ENCODE assay signal across 8 cellular contexts in genomic region chr12:92784795-92785562, GRCh38.
DNase-seq lines count a peak whose midpoint lies in the region; ATAC-seq and TF ChIP-seq lines count a peak whose summit lies in the region.

No MANE protein-coding gene starts in this region.

- peak; percentile 100 for ATAC-seq in CD4-positive, alpha-beta T cell (ENCODE audit: poor library complexity)
- ATAC-seq in GM18511 (IDR thresholded peaks at IDR 0.05; ENCODE audit: unreplicated experiment): peak; percentile 95
- peak; percentile 91 for ATAC-seq in HG02870 (IDR thresholded peaks at IDR 0.05; ENCODE audit: unreplicated experiment)

- H3K4me3 Mint-ChIP-seq in CD4-positive, alpha-beta T cell: no peak overlapping the region
- no peak overlapping the region for H3K4me3 Mint-ChIP-seq in activated T-helper 2 cell treated with anti-CD3 and anti-CD28 coated beads, Interferon-gamma antibody, Interleukin-2, Interleukin-4, amounts not matched to agents 10 μg/mL and 5 μg/mL and 100 μg/mL, durations not matched to agents 14 hours and 24 hours and 36 hours (ENCODE audit: low read depth)

- intact Hi-C loops in CD4-positive, alpha-beta T cell (cut with DNase I, micrococcal nuclease): loop anchor here (1.0 to 10.0 kb wide), 9 partner anchors 142 to 1400 kb away; partner anchors contain the start of gene EEA1 (in 1 of the 2)
- intact Hi-C loops in activated T-helper 2 cell treated with anti-CD3 and anti-CD28 coated beads, Interferon-gamma antibody, Interleukin-2, Interleukin-4, amounts not matched to agents 10 μg/mL and 5 μg/mL and 100 μg/mL, durations not matched to agents 14 hours and 24 hours and 36 hours (cut with micrococcal nuclease): loop anchor here (1.0 to 10.0 kb wide), 5 partner anchors 142 to 1320 kb away; partner anchors contain the start of gene EEA1

- H3K36me3 Mint-ChIP-seq in CD4-positive, alpha-beta T cell (ENCODE audit: low read depth): peaks cover 40% of the 10 kb centered on the region
- peaks cover 20% of the 10 kb centered on the region for H3K36me3 Mint-ChIP-seq in activated T-helper 2 cell treated with anti-CD3 and anti-CD28 coated beads, Interferon-gamma antibody, Interleukin-2, Interleukin-4, amounts not matched to agents 10 μg/mL and 5 μg/mL and 100 μg/mL, durations not matched to agents 14 hours and 24 hours and 36 hours (ENCODE audit: low read depth)

- POLR2A ChIA-PET in CD4-positive, alpha-beta T cell (lab: Charles Lee): interaction anchor here (0.6 to 1.2 kb wide), 4 partner anchors 10 to 712 kb away, joined by 3 read pairs; partner anchors contain the start of gene EEA1

- peak; percentile 49 for TF ChIP-seq CTCF in CD4-positive, alpha-beta T cell (IDR thresholded peaks at IDR 0.05)

- H3K4me1 Mint-ChIP-seq in CD4-positive, alpha-beta T cell (ENCODE audit: low read depth): no peaks in the 10 kb centered on the region
- peaks cover 1% of the 10 kb centered on the region for H3K4me1 Mint-ChIP-seq in activated T-helper 2 cell treated with anti-CD3 and anti-CD28 coated beads, Interferon-gamma antibody, Interleukin-2, Interleukin-4, amounts not matched to agents 10 μg/mL and 5 μg/mL and 100 μg/mL, durations not matched to agents 14 hours and 24 hours and 36 hours (ENCODE audit: low read depth)

- no peaks in the 10 kb centered on the region for H3K9me3 ChIP-seq in CD4-positive, alpha-beta T cell (ENCODE audit: control insufficient read depth, low read length)

- DNase-seq in CD4-positive, alpha-beta T cell: peak in 5 of 10 experiments; percentile 2 to 15 (median 5)
- DNase-seq in NCI-H1105 (lab: John Stamatoyannopoulos, UW) (peak; percentile 88), SIG-M5 (lab: John Stamatoyannopoulos, UW) (peak; percentile 73), medulla oblongata (ENCODE audit: extremely low spot score) (peak; percentile 66)
- peak; percentile 10 for DNase-seq in effector CD4-positive, alpha-beta T cell
- no peak for DNase-seq in activated T-helper 2 cell treated with anti-CD3 and anti-CD28 coated beads, Interferon-gamma antibody, Interleukin-2, Interleukin-4, amounts not matched to agents 10 μg/mL and 5 μg/mL and 100 μg/mL, durations not matched to agents 14 hours and 24 hours and 36 hours (ENCODE audit: low spot score)

- H3K27ac ChIP-seq in CD4-positive, alpha-beta T cell (ENCODE audit: low read depth, low read length): no peak overlapping the region

- CTCF ChIA-PET in CD4-positive, alpha-beta T cell (lab: Charles Lee): interaction anchor here (0.6 to 1.7 kb wide), 6 partner anchors 11 to 683 kb away, joined by 3 to 5 read pairs (median 4); no protein-coding TSS in a partner anchor

- H3K27me3 Mint-ChIP-seq in CD4-positive, alpha-beta T cell: no peaks in the 10 kb centered on the region
- no peaks in the 10 kb centered on the region for H3K27me3 Mint-ChIP-seq in activated T-helper 2 cell treated with anti-CD3 and anti-CD28 coated beads, Interferon-gamma antibody, Interleukin-2, Interleukin-4, amounts not matched to agents 10 μg/mL and 5 μg/mL and 100 μg/mL, durations not matched to agents 14 hours and 24 hours and 36 hours (ENCODE audit: low read depth)

- H3K27ac Mint-ChIP-seq in CD4-positive, alpha-beta T cell: no peak overlapping the region
- H3K27ac Mint-ChIP-seq in activated T-helper 2 cell treated with anti-CD3 and anti-CD28 coated beads, Interferon-gamma antibody, Interleukin-2, Interleukin-4, amounts not matched to agents 10 μg/mL and 5 μg/mL and 100 μg/mL, durations not matched to agents 14 hours and 24 hours and 36 hours: no peak overlapping the region

- no peaks in the 10 kb centered on the region for H3K27me3 ChIP-seq in CD4-positive, alpha-beta T cell (ENCODE audit: control insufficient read depth, insufficient read depth, low read length)

- H3K9me3 Mint-ChIP-seq in CD4-positive, alpha-beta T cell: no peaks in the 10 kb centered on the region
- H3K9me3 Mint-ChIP-seq in activated T-helper 2 cell treated with anti-CD3 and anti-CD28 coated beads, Interferon-gamma antibody, Interleukin-2, Interleukin-4, amounts not matched to agents 10 μg/mL and 5 μg/mL and 100 μg/mL, durations not matched to agents 14 hours and 24 hours and 36 hours: no peaks in the 10 kb centered on the region
